In genomic region chr14:22982477-22983245, GRCh38 we compare ENCODE assay signal across 8 cellular contexts. TPM values are rescaled to one million over a fixed set of nuclear protein-coding genes. Genes with fewer than 3 reads are reported as not detected.
DNase-seq lines count a peak whose midpoint lies in the region; ATAC-seq and TF ChIP-seq lines count a peak whose summit lies in the region.

AJUBA (minus strand) TSS chr14:22982551; CDS start chr14:22982266, 285 bp downstream.

- TF ChIP-seq EP300 in neural cell (conservative IDR thresholded peaks at IDR 0.05; ENCODE audit: poor library complexity, severe bottlenecking): no peak

- ATAC-seq in HG02870 (IDR thresholded peaks at IDR 0.05; ENCODE audit: unreplicated experiment): no peak

- POLR2A ChIA-PET in RWPE1 (lab: Yijun Ruan, JAX; ENCODE audit: low non-redundant PET): interaction anchor here (0.6 to 1.2 kb wide), 3 partner anchors 10 to 657 kb away, joined by 3 read pairs; no protein-coding TSS in a partner anchor

- H3K4me3 Mint-ChIP-seq in stimulated activated naive CD8-positive, alpha-beta T cell treated with anti-CD3 and anti-CD28 coated beads, Interleukin-15, Interleukin-2, amounts not matched to agents 100 ng/mL and 50 ng/mL, for 24 hours: peak within 1 kb of the TSS; percentile 51

- peaks cover 6% of the 10 kb centered on the region for H3K4me1 Mint-ChIP-seq in stimulated activated naive CD8-positive, alpha-beta T cell treated with anti-CD3 and anti-CD28 coated beads, Interleukin-15, Interleukin-2, amounts not matched to agents 100 ng/mL and 50 ng/mL, for 24 hours (ENCODE audit: low read depth)

- H3F3A ChIP-seq in neural cell (ENCODE audit: insufficient read depth, low read length, poor library complexity, severe bottlenecking): no peaks in the 10 kb centered on the region

- no peak for TF ChIP-seq RAD21 in neural cell (conservative IDR thresholded peaks at IDR 0.05)

- peaks cover 32% of the 10 kb centered on the region for H3K27me3 ChIP-seq in neural cell (ENCODE audit: insufficient read depth, low read depth, low read length)

- peaks cover 13% of the 10 kb centered on the region for H3K27me3 Mint-ChIP-seq in stimulated activated naive CD8-positive, alpha-beta T cell treated with anti-CD3 and anti-CD28 coated beads, Interleukin-15, Interleukin-2, amounts not matched to agents 100 ng/mL and 50 ng/mL, for 24 hours

- H3K9me2 ChIP-seq in neural cell (ENCODE audit: insufficient read depth, low read length): no peaks in the 10 kb centered on the region

- H3K9me3 Mint-ChIP-seq in stimulated activated naive CD8-positive, alpha-beta T cell treated with anti-CD3 and anti-CD28 coated beads, Interleukin-15, Interleukin-2, amounts not matched to agents 100 ng/mL and 50 ng/mL, for 24 hours: no peaks in the 10 kb centered on the region

- H3K4me2 ChIP-seq in neural cell (ENCODE audit: low read length): peak within 1 kb of the TSS; percentile 63

- H3K4me3 ChIP-seq in foreskin fibroblast (ENCODE audit: low read depth in 1 of 2, low read length in 2 of 2): peak within 1 kb of the TSS; percentile 76 to 85
- H3K4me3 ChIP-seq in neural cell (ENCODE audit: low read length): peak within 1 kb of the TSS; percentile 75

- peak within 1 kb of the TSS; percentile 99 for H3K27ac ChIP-seq in RWPE1
- H3K27ac ChIP-seq in neural cell (ENCODE audit: low read length): no peak within 1 kb of the TSS

- no peaks in the 10 kb centered on the region for H3K36me3 ChIP-seq in neural cell (ENCODE audit: insufficient read depth, low read length)

- H3K9me3 ChIP-seq in neural cell (ENCODE audit: low read length): no peaks in the 10 kb centered on the region

- H3K27ac Mint-ChIP-seq in stimulated activated naive CD8-positive, alpha-beta T cell treated with anti-CD3 and anti-CD28 coated beads, Interleukin-15, Interleukin-2, amounts not matched to agents 100 ng/mL and 50 ng/mL, for 24 hours: no peak within 1 kb of the TSS

- no peak for TF ChIP-seq CTCF in RWPE1 (conservative IDR thresholded peaks at IDR 0.05; ENCODE audit: low read depth)
- TF ChIP-seq CTCF in foreskin fibroblast (IDR thresholded peaks at IDR 0.05; ENCODE audit: low read depth, low read length): no peak
- no peak for TF ChIP-seq CTCF in neural cell (IDR thresholded peaks at IDR 0.05; ENCODE audit: poor library complexity, severe bottlenecking)

- peak within 1 kb of the TSS; percentile 52 for H3K9ac ChIP-seq in neural cell (ENCODE audit: low read length)

- DNase-seq in EL (peak; percentile 97), HS-5 (ENCODE audit: low read depth) (peak; percentile 73), RWPE1 (ENCODE audit: low spot score) (peak; percentile 93), foreskin fibroblast (peak; percentile 93 to 97)
- DNase-seq in activated effector memory CD4-positive, alpha-beta T cell treated with anti-CD3 and anti-CD28 coated beads, Interleukin-2, amount 50 U/mL, for 16 hours: peak; percentile 90

- H4K20me1 ChIP-seq in neural cell (ENCODE audit: insufficient read depth): no peaks in the 10 kb centered on the region

- peak within 1 kb of the TSS; percentile 43 for H2AFZ ChIP-seq in neural cell (ENCODE audit: low read depth, low read length)

- H3K36me3 Mint-ChIP-seq in stimulated activated naive CD8-positive, alpha-beta T cell treated with anti-CD3 and anti-CD28 coated beads, Interleukin-15, Interleukin-2, amounts not matched to agents 100 ng/mL and 50 ng/mL, for 24 hours (ENCODE audit: low read depth): no peaks in the 10 kb centered on the region

- H3K79me2 ChIP-seq in neural cell (replicated peaks; ENCODE audit: insufficient read depth, low read length): peaks cover 29% of the 10 kb centered on the region

- CTCF ChIA-PET in RWPE1 (lab: Yijun Ruan, JAX): interaction anchor here (0.6 to 2.1 kb wide), 8 partner anchors 10 to 422 kb away, joined by 3 to 22 read pairs (median 4); no protein-coding TSS in a partner anchor

TF ChIP-seq in neural cell, 6 proteins besides CTCF, POLR2A, EP300 and RAD21:
- no peak for TF ChIP-seq TAF1 (IDR thresholded peaks at IDR 0.05; ENCODE audit: low read depth)
- TF ChIP-seq POLR2AphosphoS5 (IDR thresholded peaks at IDR 0.05): peak; percentile 23
- peak; percentile 57 for TF ChIP-seq MXI1 (conservative IDR thresholded peaks at IDR 0.05; ENCODE audit: poor library complexity, severe bottlenecking)
- TF ChIP-seq, protein P1, sequence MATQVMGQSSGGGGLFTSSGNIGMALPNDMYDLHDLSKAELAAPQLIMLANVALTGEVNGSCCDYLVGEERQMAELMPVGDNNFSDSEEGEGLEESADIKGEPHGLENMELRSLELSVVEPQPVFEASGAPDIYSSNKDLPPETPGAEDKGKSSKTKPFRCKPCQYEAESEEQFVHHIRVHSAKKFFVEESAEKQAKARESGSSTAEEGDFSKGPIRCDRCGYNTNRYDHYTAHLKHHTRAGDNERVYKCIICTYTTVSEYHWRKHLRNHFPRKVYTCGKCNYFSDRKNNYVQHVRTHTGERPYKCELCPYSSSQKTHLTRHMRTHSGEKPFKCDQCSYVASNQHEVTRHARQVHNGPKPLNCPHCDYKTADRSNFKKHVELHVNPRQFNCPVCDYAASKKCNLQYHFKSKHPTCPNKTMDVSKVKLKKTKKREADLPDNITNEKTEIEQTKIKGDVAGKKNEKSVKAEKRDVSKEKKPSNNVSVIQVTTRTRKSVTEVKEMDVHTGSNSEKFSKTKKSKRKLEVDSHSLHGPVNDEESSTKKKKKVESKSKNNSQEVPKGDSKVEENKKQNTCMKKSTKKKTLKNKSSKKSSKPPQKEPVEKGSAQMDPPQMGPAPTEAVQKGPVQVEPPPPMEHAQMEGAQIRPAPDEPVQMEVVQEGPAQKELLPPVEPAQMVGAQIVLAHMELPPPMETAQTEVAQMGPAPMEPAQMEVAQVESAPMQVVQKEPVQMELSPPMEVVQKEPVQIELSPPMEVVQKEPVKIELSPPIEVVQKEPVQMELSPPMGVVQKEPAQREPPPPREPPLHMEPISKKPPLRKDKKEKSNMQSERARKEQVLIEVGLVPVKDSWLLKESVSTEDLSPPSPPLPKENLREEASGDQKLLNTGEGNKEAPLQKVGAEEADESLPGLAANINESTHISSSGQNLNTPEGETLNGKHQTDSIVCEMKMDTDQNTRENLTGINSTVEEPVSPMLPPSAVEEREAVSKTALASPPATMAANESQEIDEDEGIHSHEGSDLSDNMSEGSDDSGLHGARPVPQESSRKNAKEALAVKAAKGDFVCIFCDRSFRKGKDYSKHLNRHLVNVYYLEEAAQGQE (IDR thresholded peaks at IDR 0.05; ENCODE audit: borderline replicate concordance): no peak
- no peak for TF ChIP-seq SMC3 (conservative IDR thresholded peaks at IDR 0.05; ENCODE audit: poor library complexity)
- TF ChIP-seq EZH2 (IDR thresholded peaks at IDR 0.05; ENCODE audit: borderline replicate concordance, insufficient read depth, low read length, poor library complexity, severe bottlenecking): peak; percentile 38

RNA-seq across cellular contexts. Expression of gene AJUBA, which starts in this region (rescaled TPM):
- polyA plus RNA-seq in neural cell: 0.52 and 1.9 TPM in 2 replicates
- polyA minus RNA-seq in neural cell: 1.5 and 1.9 TPM in 2 replicates
